Comparison of ENCODE assay signal across 10 cellular contexts in genomic region chr11:35013514-35014191, GRCh38.
A peak's percentile ranks its signal among the peaks of the same experiment; 100 is the strongest.
DNase-seq lines count a peak whose midpoint lies in the region; ATAC-seq and TF ChIP-seq lines count a peak whose summit lies in the region.
"Had no signal": no experiment of that assay in that cellular context is flagged by ENCODE, and none has a peak within 500 bp of the region (broad histone marks: within the 10 kb centered on the region; RNA-seq: fewer than 3 reads in every experiment).

No MANE protein-coding gene starts in this region.

- intact Hi-C loops in uterus (cut with DNase I; ENCODE audit: low total_unique reads) (no loop called here), posterior vena cava (cut with DNase I) (no loop called here)

- H3K4me1 ChIP-seq in uterus, result no peaks in the 10 kb centered on the region

- no peak overlapping the region for H3K4me3 ChIP-seq in uterus

- H3K9me3 ChIP-seq in uterus, result no peaks in the 10 kb centered on the region

- H3K27ac ChIP-seq in uterus, result peak overlapping the region; percentile 7 to 46
- H3K27ac ChIP-seq: C4-2B, VCaP had no signal

- no peaks in the 10 kb centered on the region for H3K36me3 ChIP-seq in uterus

- no peak for TF ChIP-seq CTCF in uterus (IDR thresholded peaks at IDR 0.05)

- peak; percentile 36 for ATAC-seq in HG03460 (IDR thresholded peaks at IDR 0.05; ENCODE audit: unreplicated experiment)

- peak; percentile 26 for DNase-seq in stimulated activated CD4-positive, alpha-beta T cell treated with anti-CD3 and anti-CD28 coated beads, Interleukin-1b, Interleukin-23, amount 100 ng/mL, for 48 hours
- DNase-seq in stimulated activated CD4-positive, alpha-beta T cell treated with anti-CD3 and anti-CD28 coated beads, Interleukin-12 subunit alpha, Interleukin-12 subunit beta, amount 100 ng/mL, for 4 hours, result no peak
- DNase-seq in astrocyte of the hippocampus (ENCODE audit: low read depth, low spot score) (peak; percentile 51), uterus (no peak), SW480 (ENCODE audit: low spot score) (no peak), iPS-NIHi7 (ENCODE audit: extremely low spot score) (no peak), posterior vena cava (ENCODE audit: low spot score) (no peak)

- TF ChIP-seq POLR2A in uterus (IDR thresholded peaks at IDR 0.05), result no peak

- no peaks in the 10 kb centered on the region for H3K27me3 ChIP-seq in uterus

Comparison
In these comparisons a context has a peak if more than half of its experiments do, and no peak if none do; other contexts are left out.
1. DNase-seq: peak in stimulated activated CD4-positive, alpha-beta T cell treated with anti-CD3 and anti-CD28 coated beads, Interleukin-1b, Interleukin-23, amount 100 ng/mL, for 48 hours (single experiment) and astrocyte of the hippocampus (single experiment); none in stimulated activated CD4-positive, alpha-beta T cell treated with anti-CD3 and anti-CD28 coated beads, Interleukin-12 subunit alpha, Interleukin-12 subunit beta, amount 100 ng/mL, for 4 hours (single experiment), uterus (0 of 2), SW480 (single experiment), iPS-NIHi7 (single experiment) and posterior vena cava (single experiment).